ENCODE assay signal across 14 cellular contexts in genomic region chr11:64712430-64713030, GRCh38. TPM values are rescaled to one million over a fixed set of nuclear protein-coding genes. Genes with fewer than 3 reads are reported as not detected.
DNase-seq lines count a peak whose midpoint lies in the region; ATAC-seq, FAIRE-seq and TF ChIP-seq lines count a peak whose summit lies in the region.
"Had no signal": no experiment of that assay in that cellular context is flagged by ENCODE, and none has a peak within 500 bp of the region (broad histone marks: within the 10 kb centered on the region; RNA-seq: fewer than 3 reads in every experiment).

No MANE protein-coding gene starts in this region.

- TF ChIP-seq CTCF in HCT116 (IDR thresholded peaks at IDR 0.05 in 2 of 3, conservative IDR thresholded peaks at IDR 0.05 in 1 of 3; ENCODE audit: borderline replicate concordance in 1 of 3, insufficient read depth in 1 of 3, low read depth in 2 of 3, low read length in 2 of 3) (no peak), coronary artery (IDR thresholded peaks at IDR 0.05) (no peak), neural progenitor cell (IDR thresholded peaks at IDR 0.05) (no peak)

- peaks cover 65% of the 10 kb centered on the region for H3K27me3 Mint-ChIP-seq in activated CD4-positive, alpha-beta memory T cell treated with anti-CD3 and anti-CD28 coated beads for 36 hours
- peaks cover 72% of the 10 kb centered on the region for H3K27me3 Mint-ChIP-seq in activated CD4-positive, alpha-beta memory T cell treated with anti-CD3 and anti-CD28 coated beads, Interleukin-2, amount 10 ng/mL, durations not matched to agents 7 days and 5 days
- H3K27me3 Mint-ChIP-seq in neural progenitor cell (ENCODE audit: insufficient read depth, low read depth) = peaks cover 53% of the 10 kb centered on the region

- no peaks in the 10 kb centered on the region for H3K36me3 ChIP-seq in HCT116 (ENCODE audit: control insufficient read depth in 1 of 2, insufficient read depth in 2 of 2, low read length in 2 of 2)
- H3K36me3 ChIP-seq in neural progenitor cell = no peaks in the 10 kb centered on the region
- H3K36me3 ChIP-seq in small intestine (ENCODE audit: control insufficient read depth in 2 of 2, insufficient read depth in 2 of 2, low read length in 2 of 2) = no peaks in the 10 kb centered on the region
- H3K36me3 ChIP-seq: Peyer's patch, suprapubic skin had no signal

- POLR2A ChIA-PET in activated CD4-positive, alpha-beta memory T cell treated with anti-CD3 and anti-CD28 coated beads for 36 hours (lab: Charles Lee) = no interaction called here
- POLR2A ChIA-PET in activated CD4-positive, alpha-beta memory T cell treated with anti-CD3 and anti-CD28 coated beads, Interleukin-2, amount 10 ng/mL, durations not matched to agents 7 days and 5 days (lab: Charles Lee) = interaction anchor here (0.7 kb wide), 1 partner anchor 8 kb away, joined by 4 read pairs; no protein-coding TSS in a partner anchor
- POLR2A ChIA-PET in HCT116 (lab: Charles Lee) = no interaction called here

- H3K27me3 ChIP-seq in HCT116 (ENCODE audit: insufficient read depth, low read length) (peaks cover 5% of the 10 kb centered on the region; the same call in 1 of the 2 replicates), neural progenitor cell (peaks cover 92% of the 10 kb centered on the region), small intestine (ENCODE audit: control insufficient read depth in 2 of 2, insufficient read depth in 2 of 2, low read length in 2 of 2) (peaks cover 19 to 60% of the 10 kb centered on the region in 2 donors)

- CTCF ChIA-PET in activated CD4-positive, alpha-beta memory T cell treated with anti-CD3 and anti-CD28 coated beads for 36 hours (lab: Charles Lee) = interaction anchor here (1.6 to 1.8 kb wide), 2 partner anchors 24 to 31 kb away, joined by 6 read pairs; partner anchors contain the start of gene RASGRP2
- CTCF ChIA-PET in activated CD4-positive, alpha-beta memory T cell treated with anti-CD3 and anti-CD28 coated beads, Interleukin-2, amount 10 ng/mL, durations not matched to agents 7 days and 5 days (lab: Charles Lee) = no interaction called here
- CTCF ChIA-PET in HCT116 (lab: Charles Lee) = no interaction called here

- H2AFZ ChIP-seq in HCT116 (ENCODE audit: low read depth, low read length, poor library complexity, severe bottlenecking) (no peak overlapping the region), neural progenitor cell (replicated peaks) (no peak overlapping the region)

- peaks cover 7 to 23% of the 10 kb centered on the region in 2 experiments; a peak in 3 of 4 replicates for H3K4me1 ChIP-seq in HCT116 (ENCODE audit: control insufficient read depth in 1 of 2, insufficient read depth in 2 of 2, low read length in 2 of 2)
- peaks cover 13% of the 10 kb centered on the region for H3K4me1 ChIP-seq in neural progenitor cell
- peaks cover 0 to 2% of the 10 kb centered on the region in 2 donors for H3K4me1 ChIP-seq in small intestine (ENCODE audit: control insufficient read depth in 2 of 2, insufficient read depth in 1 of 2, low read depth in 1 of 2, low read length in 1 of 2)

- H3F3A ChIP-seq in neural progenitor cell (ENCODE audit: low read depth) = peaks cover 31% of the 10 kb centered on the region

- H3K4me3 Mint-ChIP-seq in activated CD4-positive, alpha-beta memory T cell treated with anti-CD3 and anti-CD28 coated beads for 36 hours = no peak overlapping the region
- H3K4me3 Mint-ChIP-seq in activated CD4-positive, alpha-beta memory T cell treated with anti-CD3 and anti-CD28 coated beads, Interleukin-2, amount 10 ng/mL, durations not matched to agents 7 days and 5 days = no peak overlapping the region
- H3K4me3 Mint-ChIP-seq in neural progenitor cell = peak overlapping the region; percentile 73

- no peaks in the 10 kb centered on the region for H4K20me1 ChIP-seq in HCT116 (ENCODE audit: insufficient read depth)
- peaks cover 37% of the 10 kb centered on the region for H4K20me1 ChIP-seq in neural progenitor cell (ENCODE audit: low read depth)

- intact Hi-C loops in activated CD4-positive, alpha-beta memory T cell treated with anti-CD3 and anti-CD28 coated beads for 36 hours (cut with micrococcal nuclease) = no loop called here
- intact Hi-C loops in HCT116 (cut with micrococcal nuclease) = loop anchor here (10.0 kb wide), 1 partner anchor 1208 kb away; the partner anchor contains the start of gene LGALS12

- RAD21 ChIA-PET in HCT116 (lab: Charles Lee; ENCODE audit: low non-redundant PET in 1 of 2, low total read pairs in 2 of 2, uncharacterized antibody in 2 of 2, unreplicated experiment in 2 of 2) = no interaction called here

- no TSS peak for BruUV-seq in HCT116 (replicated peaks; lab: Mats Ljungman, UMichigan)

- H3K9me3 ChIP-seq in HCT116 (ENCODE audit: control insufficient read depth in 1 of 2, insufficient read depth in 1 of 2, low read depth in 1 of 2, low read length in 2 of 2) = no peaks in the 10 kb centered on the region
- no peaks in the 10 kb centered on the region for H3K9me3 ChIP-seq in neural progenitor cell (ENCODE audit: low read depth)
- no peaks in the 10 kb centered on the region for H3K9me3 ChIP-seq in small intestine (ENCODE audit: control insufficient read depth, low read depth)
- H3K9me3 ChIP-seq: Peyer's patch, suprapubic skin had no signal

- no peak overlapping the region for H3K9ac ChIP-seq in HCT116 (ENCODE audit: low read length)
- no peak overlapping the region for H3K9ac ChIP-seq in neural progenitor cell

- H3K79me2 ChIP-seq in HCT116 (ENCODE audit: insufficient read depth, low read length) (no peaks in the 10 kb centered on the region), neural progenitor cell (ENCODE audit: low read depth) (no peaks in the 10 kb centered on the region)

- peaks cover 14% of the 10 kb centered on the region for H3K4me1 Mint-ChIP-seq in activated CD4-positive, alpha-beta memory T cell treated with anti-CD3 and anti-CD28 coated beads for 36 hours (ENCODE audit: low read depth)
- peaks cover 15% of the 10 kb centered on the region for H3K4me1 Mint-ChIP-seq in activated CD4-positive, alpha-beta memory T cell treated with anti-CD3 and anti-CD28 coated beads, Interleukin-2, amount 10 ng/mL, durations not matched to agents 7 days and 5 days
- H3K4me1 Mint-ChIP-seq in neural progenitor cell = peaks cover 60% of the 10 kb centered on the region

- WGBS in small intestine, 3 donors = 8 to 11% (median 11%) methylated on average over 38 to 47 of the region's 47 CpGs

- no peak for TF ChIP-seq RAD21 in HCT116 (IDR thresholded peaks at IDR 0.05; ENCODE audit: low read depth)

- H3K4me2 ChIP-seq in HCT116 (ENCODE audit: low read length) (peak overlapping the region; percentile 25; the same call in 1 of the 2 replicates), neural progenitor cell (peak overlapping the region; percentile 71)

- H3K27ac ChIP-seq in HCT116 (ENCODE audit: low read depth, low read length) (no peak overlapping the region), coronary artery (no peak overlapping the region), neural progenitor cell (no peak overlapping the region), small intestine (ENCODE audit: low read depth in 1 of 2, low read length in 1 of 2) (no peak overlapping the region)
- H3K27ac ChIP-seq: Peyer's patch, suprapubic skin had no signal

- no peaks in the 10 kb centered on the region for H3K36me3 Mint-ChIP-seq in activated CD4-positive, alpha-beta memory T cell treated with anti-CD3 and anti-CD28 coated beads for 36 hours
- H3K36me3 Mint-ChIP-seq in activated CD4-positive, alpha-beta memory T cell treated with anti-CD3 and anti-CD28 coated beads, Interleukin-2, amount 10 ng/mL, durations not matched to agents 7 days and 5 days (ENCODE audit: low read depth) = peaks cover 2% of the 10 kb centered on the region
- no peaks in the 10 kb centered on the region for H3K36me3 Mint-ChIP-seq in neural progenitor cell

- DNase-seq in activated CD4-positive, alpha-beta memory T cell treated with anti-CD3 and anti-CD28 coated beads for 36 hours = peak; percentile 17
- DNase-seq in activated CD4-positive, alpha-beta memory T cell treated with anti-CD3 and anti-CD28 coated beads, Interleukin-2, amount 10 ng/mL, durations not matched to agents 7 days and 5 days = no peak
- DNase-seq in HCT116 (ENCODE audit: low read depth, low spot score) = no peak
- no peak for DNase-seq in coronary artery (ENCODE audit: low spot score)
- no peak for DNase-seq in neural progenitor cell (ENCODE audit: low spot score)
- no peak for DNase-seq in small intestine
- DNase-seq in activated effector memory CD4-positive, alpha-beta T cell treated with anti-CD3 and anti-CD28 coated beads, Interleukin-2, amount 50 U/mL, for 16 hours = no peak
- DNase-seq: Calu3, NCI-H187 treated with DMSO at 0.1 percent for 48 hours had no signal

- no peak for TF ChIP-seq POLR2A in HCT116 (IDR thresholded peaks at IDR 0.05; ENCODE audit: borderline replicate concordance, extremely low read depth, insufficient read depth, insufficient read length)

- no peaks in the 10 kb centered on the region for H3K9me3 Mint-ChIP-seq in activated CD4-positive, alpha-beta memory T cell treated with anti-CD3 and anti-CD28 coated beads for 36 hours
- no peaks in the 10 kb centered on the region for H3K9me3 Mint-ChIP-seq in activated CD4-positive, alpha-beta memory T cell treated with anti-CD3 and anti-CD28 coated beads, Interleukin-2, amount 10 ng/mL, durations not matched to agents 7 days and 5 days
- no peaks in the 10 kb centered on the region for H3K9me3 Mint-ChIP-seq in neural progenitor cell

- H3K9me2 ChIP-seq in HCT116 (ENCODE audit: insufficient read depth) = no peaks in the 10 kb centered on the region

- no peak overlapping the region for H3K27ac Mint-ChIP-seq in activated CD4-positive, alpha-beta memory T cell treated with anti-CD3 and anti-CD28 coated beads for 36 hours
- H3K27ac Mint-ChIP-seq in activated CD4-positive, alpha-beta memory T cell treated with anti-CD3 and anti-CD28 coated beads, Interleukin-2, amount 10 ng/mL, durations not matched to agents 7 days and 5 days = no peak overlapping the region
- H3K27ac Mint-ChIP-seq in neural progenitor cell = no peak overlapping the region

- FAIRE-seq in small intestine (lab: Jason Lieb, UNC) = no peak
- FAIRE-seq: astrocyte had no signal

- H3K4me3 ChIP-seq in HCT116 (replicated peaks in 1 of 2; ENCODE audit: low read depth in 1 of 2, low read length in 2 of 2) (no peak overlapping the region), coronary artery (peak overlapping the region; percentile 41), neural progenitor cell (peak overlapping the region; percentile 34), small intestine (ENCODE audit: low read depth in 1 of 2, low read length in 2 of 2) (peak overlapping the region in 1 of 2 donors; percentile 24)

- ATAC-seq in HCT116 = peak; percentile 76
- no peak for ATAC-seq in GM19023 (IDR thresholded peaks at IDR 0.05; ENCODE audit: unreplicated experiment)

RNA-seq across cellular contexts. Expression of gene NRXN2, which starts 10.5 kb away (rescaled TPM):
- total RNA-seq in activated CD4-positive, alpha-beta memory T cell treated with anti-CD3 and anti-CD28 coated beads for 36 hours = under 1 TPM; 0.31 to 0.41 TPM
- under 1 TPM in 1 of 2 experiments, not detected in 1; 0.08 TPM for total RNA-seq in activated CD4-positive, alpha-beta memory T cell treated with anti-CD3 and anti-CD28 coated beads, Interleukin-2, amount 10 ng/mL, durations not matched to agents 7 days and 5 days
- total RNA-seq in HCT116 (2021; ENCODE audit: unreplicated experiment) = 1.5 TPM
- 0.73 and 1.7 TPM in 2 replicates for polyA plus RNA-seq in HCT116 (2012)
- total RNA-seq in neural progenitor cell (ENCODE audit: low replicate concordance) = 2.2 and 9.2 TPM in 2 replicates
- polyA plus RNA-seq in small intestine = 1 to 10 TPM in 2 of 3 donors, under 1 TPM in 1; 0.45 to 4.4 (median 1.1) TPM
- total RNA-seq: Calu3, pulmonary artery endothelial cell had no signal

RNA-seq across cellular contexts. Expression of gene RASGRP2, which starts 31.4 kb away (rescaled TPM):
- total RNA-seq in activated CD4-positive, alpha-beta memory T cell treated with anti-CD3 and anti-CD28 coated beads for 36 hours = 1 to 10 TPM; 7.5 to 8.2 TPM
- 100 to 1,000 TPM; 179 to 183 TPM for total RNA-seq in activated CD4-positive, alpha-beta memory T cell treated with anti-CD3 and anti-CD28 coated beads, Interleukin-2, amount 10 ng/mL, durations not matched to agents 7 days and 5 days
- 12.8 TPM for total RNA-seq in HCT116 (2021; ENCODE audit: unreplicated experiment)
- polyA plus RNA-seq in HCT116 (2012) = 14.6 and 18.7 TPM in 2 replicates
- 0.06 and 1.8 TPM in 2 replicates for total RNA-seq in neural progenitor cell (ENCODE audit: low replicate concordance)
- polyA plus RNA-seq in small intestine = 10 to 100 TPM in 1 of 3 donors, 1 to 10 TPM in 2; 2.9 to 14.6 (median 4.6) TPM
- total RNA-seq: Calu3 had no signal

RNA-seq across cellular contexts. Expression of gene PYGM, which starts 47.2 kb away (rescaled TPM):
- 1 to 10 TPM in 1 of 2 experiments, under 1 TPM in 1; 0.94 to 1.6 TPM for total RNA-seq in activated CD4-positive, alpha-beta memory T cell treated with anti-CD3 and anti-CD28 coated beads for 36 hours
- 1 to 10 TPM; 3.1 to 4.0 TPM for total RNA-seq in activated CD4-positive, alpha-beta memory T cell treated with anti-CD3 and anti-CD28 coated beads, Interleukin-2, amount 10 ng/mL, durations not matched to agents 7 days and 5 days
- total RNA-seq in HCT116 (2021; ENCODE audit: unreplicated experiment) = 1.7 TPM
- 0.51 and 0.56 TPM in 2 replicates for polyA plus RNA-seq in HCT116 (2012)
- 1.4 and 2.2 TPM in 2 replicates for total RNA-seq in neural progenitor cell (ENCODE audit: low replicate concordance)
- 1 to 10 TPM in 2 of 3 donors, under 1 TPM in 1; 0.54 to 1.5 (median 1.1) TPM for polyA plus RNA-seq in small intestine

Comparison
In these comparisons a context has a peak if more than half of its experiments do, and no peak if none do; other contexts are left out.
1. RNA of gene RASGRP2, which starts 31.4 kb away (total RNA-seq): 179 to 183 TPM in activated CD4-positive, alpha-beta memory T cell treated with anti-CD3 and anti-CD28 coated beads, Interleukin-2, amount 10 ng/mL, durations not matched to agents 7 days and 5 days; 12.8 TPM in HCT116 (single experiment), 7.5 to 8.2 TPM in activated CD4-positive, alpha-beta memory T cell treated with anti-CD3 and anti-CD28 coated beads for 36 hours and 0.06 to 1.8 TPM in neural progenitor cell; every median in the first group is over 10 times any median in the second.
2. H3K4me3 ChIP-seq: peak in coronary artery (single experiment) and neural progenitor cell (single experiment); none in HCT116 (0 of 2).